ENCODE assay signal across 1 cellular context in genomic region chr7:5533821-5534367, GRCh38.
TF ChIP-seq lines count a peak whose summit lies in the region.

No MANE protein-coding gene starts in this region.

TF ChIP-seq in SK-N-SH, 30 proteins besides CTCF, POLR2A, EP300 and RAD21 (continued from another document):
- TF ChIP-seq, protein P1, sequence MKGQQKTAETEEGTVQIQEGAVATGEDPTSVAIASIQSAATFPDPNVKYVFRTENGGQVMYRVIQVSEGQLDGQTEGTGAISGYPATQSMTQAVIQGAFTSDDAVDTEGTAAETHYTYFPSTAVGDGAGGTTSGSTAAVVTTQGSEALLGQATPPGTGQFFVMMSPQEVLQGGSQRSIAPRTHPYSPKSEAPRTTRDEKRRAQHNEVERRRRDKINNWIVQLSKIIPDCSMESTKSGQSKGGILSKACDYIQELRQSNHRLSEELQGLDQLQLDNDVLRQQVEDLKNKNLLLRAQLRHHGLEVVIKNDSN (IDR thresholded peaks at IDR 0.05; ENCODE audit: borderline replicate concordance, low read depth): no peak
- no peak for TF ChIP-seq YY1 (IDR thresholded peaks at IDR 0.05; ENCODE audit: low read depth)
- no peak for TF ChIP-seq MXI1 (IDR thresholded peaks at IDR 0.05; ENCODE audit: low read depth, low read length)
- no peak for TF ChIP-seq SIN3A (IDR thresholded peaks at IDR 0.05; ENCODE audit: borderline replicate concordance, low read depth, low read length)
- no peak for TF ChIP-seq REST (IDR thresholded peaks at IDR 0.05; ENCODE audit: low read depth, low read length)
- TF ChIP-seq TEAD4 (IDR thresholded peaks at IDR 0.05; ENCODE audit: borderline replicate concordance, insufficient read depth): no peak
- TF ChIP-seq EZH2phosphoT487 (IDR thresholded peaks at IDR 0.05; ENCODE audit: borderline replicate concordance, low read depth): no peak
- TF ChIP-seq NFIC (IDR thresholded peaks at IDR 0.05; ENCODE audit: borderline replicate concordance): no peak
- no peak for TF ChIP-seq NRF1 (IDR thresholded peaks at IDR 0.05; ENCODE audit: low read depth, low read length)
- no peak for TF ChIP-seq GABPA (IDR thresholded peaks at IDR 0.05; ENCODE audit: low read depth)
- TF ChIP-seq ELF1 (IDR thresholded peaks at IDR 0.05): no peak
- no peak for TF ChIP-seq GATA2 (CRISPR knock-in tag; IDR thresholded peaks at IDR 0.05)
- TF ChIP-seq FOXM1 (IDR thresholded peaks at IDR 0.05; ENCODE audit: low read depth): no peak
- TF ChIP-seq, protein P2, sequence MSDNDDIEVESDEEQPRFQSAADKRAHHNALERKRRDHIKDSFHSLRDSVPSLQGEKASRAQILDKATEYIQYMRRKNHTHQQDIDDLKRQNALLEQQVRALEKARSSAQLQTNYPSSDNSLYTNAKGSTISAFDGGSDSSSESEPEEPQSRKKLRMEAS (IDR thresholded peaks at IDR 0.05; ENCODE audit: low read depth): no peak
- no peak for TF ChIP-seq SMC3 (IDR thresholded peaks at IDR 0.05; ENCODE audit: low read depth, low read length)
